In the genomic region with DNA sequence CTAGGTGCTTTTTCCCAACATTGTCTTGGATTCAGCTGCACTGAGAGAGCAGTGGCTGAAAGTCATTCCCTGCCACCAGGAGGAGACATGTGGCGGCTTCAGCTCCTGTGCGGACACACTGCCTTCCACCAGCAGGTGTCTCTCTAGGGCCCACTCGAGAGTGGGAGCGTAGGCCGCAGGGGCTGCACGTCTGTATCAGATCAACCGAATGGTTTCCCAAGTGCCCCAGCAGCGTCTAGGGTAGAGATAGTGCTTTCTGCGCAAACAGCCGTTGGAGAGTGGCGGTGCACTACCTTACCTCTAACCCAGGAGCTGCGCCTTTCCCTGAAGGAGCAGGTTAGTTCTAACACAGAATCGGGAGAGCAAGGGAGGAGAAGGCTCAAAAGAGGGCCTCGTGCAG, we compare ENCODE assay signal across 8 cellular contexts. TPM values are rescaled to one million over a fixed set of nuclear protein-coding genes. Genes with fewer than 3 reads are reported as not detected.
DNase-seq lines count a peak whose midpoint lies in the region; ATAC-seq and TF ChIP-seq lines count a peak whose summit lies in the region.

No MANE protein-coding gene starts in this region.

- H3K4me3 ChIP-seq in dorsolateral prefrontal cortex = no peak overlapping the region

- H3K27ac ChIP-seq in dorsolateral prefrontal cortex = no peak overlapping the region

- TF ChIP-seq CTCF in dorsolateral prefrontal cortex (IDR thresholded peaks at IDR 0.05 in 54 of 56, conservative IDR thresholded peaks at IDR 0.05 in 2 of 56; ENCODE audit: low read depth in 1 of 56, partially characterized antibody in 56 of 56) = peak; percentile 9 to 78 (median 60)

- intact Hi-C loops in dorsolateral prefrontal cortex (cut with DNase I) = no loop called here

- H3K27me3 ChIP-seq in dorsolateral prefrontal cortex = no peaks in the 10 kb centered on the region

- DNase-seq in NCI-H146 (lab: John Stamatoyannopoulos, UW) (peak; percentile 67), NCI-H146 treated with DMSO at 0.1 percent for 48 hours (lab: John Stamatoyannopoulos, UW; ENCODE audit: unreplicated experiment) (no peak), M059J (ENCODE audit: low read depth) (peak; percentile 18), dorsolateral prefrontal cortex (peak in 6 of 10 donors; percentile 30 to 67 (median 52)), medulla oblongata (ENCODE audit: extremely low spot score) (peak; percentile 60)
- DNase-seq in activated CD4-positive, alpha-beta T cell treated with anti-CD3 and anti-CD28 coated beads for 24 hours (ENCODE audit: low read depth in 2 of 2) = peak; percentile 27 to 51
- peak; percentile 21 to 34 for DNase-seq in stimulated activated CD8-positive, alpha-beta memory T cell treated with anti-CD3 and anti-CD28 coated beads, Interleukin-7, amount 100 ng/mL, for 48 hours (ENCODE audit: extremely low read depth in 1 of 2, low read depth in 1 of 2)

- ATAC-seq in GM19455 (IDR thresholded peaks at IDR 0.05; ENCODE audit: unreplicated experiment) = no peak

RNA-seq across cellular contexts. Expression of a gene that starts 31.7 kb away (rescaled TPM):
- not detected in 2 replicates for total RNA-seq in M059J (2014; rRNA removed; shearing (Covaris generic))
- total RNA-seq in dorsolateral prefrontal cortex = 1 to 10 TPM in 18 of 120 experiments, under 1 TPM in 102; 0.19 to 1.7 (median 0.60) TPM

RNA-seq across cellular contexts. Expression of a gene that starts 53.3 kb away (rescaled TPM):
- total RNA-seq in M059J (2014; rRNA removed; shearing (Covaris generic)) = not detected in 2 replicates
- 10 to 100 TPM in 57 of 120 experiments, 1 to 10 TPM in 63; 4.3 to 23.4 (median 9.7) TPM for total RNA-seq in dorsolateral prefrontal cortex

RNA-seq across cellular contexts. Expression of a gene that starts 54.8 kb away (rescaled TPM):
- 15.4 and 22.7 TPM in 2 replicates for total RNA-seq in M059J (2014; rRNA removed; shearing (Covaris generic))
- 10 to 100 TPM; 24.1 to 55.6 (median 34.6) TPM for total RNA-seq in dorsolateral prefrontal cortex
